19 cellular contexts compared by ENCODE assay signal in the genomic region with DNA sequence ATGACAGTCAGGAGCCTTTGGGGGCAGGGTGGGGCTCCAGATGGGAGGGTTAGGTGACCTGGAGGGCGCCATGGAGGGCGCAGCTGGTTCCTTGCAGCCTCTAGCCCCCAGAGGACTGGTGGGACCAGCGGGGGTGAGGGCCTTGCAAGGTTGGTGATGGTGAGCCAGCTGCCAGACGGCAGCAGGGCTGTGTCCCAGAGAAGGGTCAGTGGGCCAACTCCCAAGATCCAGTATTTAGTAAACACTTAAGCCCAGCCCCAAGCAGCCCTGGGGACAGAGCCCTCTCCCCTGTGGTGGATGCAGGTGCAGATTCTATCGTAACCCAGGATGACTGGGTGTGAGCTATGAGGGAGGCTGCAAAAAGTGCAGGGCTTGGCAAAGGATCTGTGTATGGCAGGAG. TPM values are rescaled to one million over a fixed set of nuclear protein-coding genes. Genes with fewer than 3 reads are reported as not detected.
DNase-seq lines count a peak whose midpoint lies in the region; ATAC-seq, FAIRE-seq and TF ChIP-seq lines count a peak whose summit lies in the region.
"Had no signal": no experiment of that assay in that cellular context is flagged by ENCODE, and none has a peak within 500 bp of the region (broad histone marks: within the 10 kb centered on the region; RNA-seq: fewer than 3 reads in every experiment).

No MANE protein-coding gene starts in this region.

- no peaks in the 10 kb centered on the region for H3K27me3 ChIP-seq in right atrium auricular region
- H3K27me3 ChIP-seq in hepatocyte = no peaks in the 10 kb centered on the region

- intact Hi-C loops in Right ventricle myocardium inferior (cut with DNase I) (no loop called here), sciatic nerve (cut with DNase I) (loop anchor here (10.0 kb wide), 1 partner anchor 838 kb away; no protein-coding TSS in a partner anchor)

- no peaks in the 10 kb centered on the region for H3K9me2 ChIP-seq in hepatocyte (replicated peaks; ENCODE audit: insufficient read depth)

- no peaks in the 10 kb centered on the region for H3K36me3 ChIP-seq in right atrium auricular region
- H3K36me3 ChIP-seq in hepatocyte (replicated peaks; ENCODE audit: insufficient read depth, low read depth) = no peaks in the 10 kb centered on the region

- H3K4me2 ChIP-seq in hepatocyte = no peak overlapping the region

- H2AFZ ChIP-seq in hepatocyte = no peak overlapping the region

- H4K20me1 ChIP-seq in hepatocyte (ENCODE audit: insufficient read depth, poor library complexity, severe bottlenecking) = no peaks in the 10 kb centered on the region

- no peaks in the 10 kb centered on the region for H3K9me3 ChIP-seq in right atrium auricular region
- no peaks in the 10 kb centered on the region for H3K9me3 ChIP-seq in hepatocyte (ENCODE audit: low read depth)

- TF ChIP-seq CTCF in right atrium auricular region (IDR thresholded peaks at IDR 0.05) = no peak
- TF ChIP-seq CTCF in hepatocyte (IDR thresholded peaks at IDR 0.05; ENCODE audit: poor library complexity) = no peak

- DNase-seq in Right ventricle myocardium inferior (ENCODE audit: missing footprints) (no peak), right atrium auricular region (ENCODE audit: low spot score) (no peak), NCI-H524 treated with DMSO at 0.1 percent for 48 hours (lab: John Stamatoyannopoulos, UW) (peak; percentile 19), hepatocyte (ENCODE audit: low spot score) (no peak), sciatic nerve (ENCODE audit: low spot score) (no peak), GM19239 (ENCODE audit: insufficient read length, low spot score) (no peak)
- DNase-seq in effector CD4-positive, alpha-beta T cell = no peak
- DNase-seq: Calu3; CD4-positive, alpha-beta T cell; GOT3; Kasumi-1; NCI-H1092 treated with DMSO at 0.1 percent for 48 hours; NCI-H146; NCI-H2029 treated with DMSO at 0.1 percent for 48 hours; NCI-H2171; SHP77 treated with DMSO at 0.1 percent for 48 hours had no signal

- H3K79me2 ChIP-seq in hepatocyte = no peaks in the 10 kb centered on the region

- H3K4me1 ChIP-seq in right atrium auricular region = peaks cover 0 to 7% of the 10 kb centered on the region in 2 donors
- peaks cover 7% of the 10 kb centered on the region for H3K4me1 ChIP-seq in hepatocyte (ENCODE audit: insufficient read depth)

- H3K4me3 ChIP-seq in right atrium auricular region = no peak overlapping the region
- no peak overlapping the region for H3K4me3 ChIP-seq in hepatocyte
- H3K4me3 ChIP-seq: GM12878 had no signal

- 91% methylated on average over 5 of the region's 5 CpGs for WGBS in hepatocyte (ENCODE audit: low lambda C conversion rate, missing lambda C conversion rate)

- H3K27ac ChIP-seq in right atrium auricular region (no peak overlapping the region), hepatocyte (peak overlapping the region; percentile 71)

- FAIRE-seq in GM19239 (lab: Jason Lieb, UNC) = no peak
- FAIRE-seq: GM12878 had no signal

- ATAC-seq in Right ventricle myocardium inferior (peak; percentile 11), sciatic nerve (peak; percentile 28), HG03135 (IDR thresholded peaks at IDR 0.05; ENCODE audit: unreplicated experiment) (no peak)
- ATAC-seq: GM12878 had no signal

RNA-seq across cellular contexts. Expression of a gene that starts 32.2 kb away (rescaled TPM):
- total RNA-seq in Right ventricle myocardium inferior (0.16 TPM), right atrium auricular region (not detected), hepatocyte (1.2 and 2.6 TPM in 2 replicates), sciatic nerve (11.9 TPM)
- 1.7 and 2.2 TPM in 2 replicates for polyA plus RNA-seq in hepatocyte
- total RNA-seq: Calu3; CD4-positive, alpha-beta T cell; OCI-LY7 had no signal
